ENCODE assay signal across 8 cellular contexts in the genomic region with DNA sequence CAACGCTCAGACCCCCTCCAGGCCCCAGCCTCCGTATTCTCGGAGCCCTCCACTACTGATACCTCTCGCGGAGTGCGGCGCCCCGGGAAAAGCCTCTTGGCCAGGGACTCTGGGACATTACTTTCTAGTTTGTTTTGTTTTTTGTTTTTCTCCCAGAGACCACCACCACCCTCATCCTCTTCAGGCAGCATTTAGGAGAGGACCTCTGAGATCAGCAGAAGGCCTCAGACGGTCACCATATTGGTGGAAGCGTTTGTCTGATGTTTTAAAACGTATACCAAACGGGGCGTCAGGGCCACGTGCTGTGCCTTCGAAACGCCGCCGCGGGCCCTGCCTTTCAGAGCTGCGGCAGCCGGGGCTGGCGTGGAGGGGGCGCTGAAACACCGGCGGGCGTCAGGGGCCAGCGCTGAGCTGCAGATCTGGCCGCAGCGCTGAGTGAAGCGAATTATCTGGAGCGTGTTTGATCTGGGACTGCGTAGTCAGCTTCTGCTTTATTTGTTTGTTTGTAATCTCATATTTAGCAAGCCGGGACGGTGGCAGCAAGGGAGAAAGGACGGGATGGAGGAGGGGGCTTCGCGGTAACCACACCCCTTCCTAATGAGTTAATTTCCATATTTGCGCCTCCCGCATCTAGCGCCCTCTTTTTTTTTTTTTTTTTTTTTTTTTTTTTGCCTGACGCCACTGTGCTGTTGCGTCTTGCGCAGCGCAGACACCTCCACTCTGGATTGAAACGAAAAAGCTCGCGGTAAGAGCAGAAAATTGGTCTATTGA. TPM values are rescaled to one million over a fixed set of nuclear protein-coding genes. Genes with fewer than 3 reads are reported as not detected.
DNase-seq lines count a peak whose midpoint lies in the region; ATAC-seq and TF ChIP-seq lines count a peak whose summit lies in the region.

No MANE protein-coding gene starts in this region.

- H3K36me3 Mint-ChIP-seq in activated naive CD4-positive, alpha-beta T cell treated with anti-CD3 and anti-CD28 coated beads, Interleukin-2, amount 50 U/mL, for 24 hours: peaks cover 11% of the 10 kb centered on the region

- TF ChIP-seq POLR2A in testis (IDR thresholded peaks at IDR 0.05): no peak

- no peak for DNase-seq in activated naive CD4-positive, alpha-beta T cell treated with Interleukin-2 at 50 U/mL for 16 hours
- DNase-seq in amygdala (lab: John Stamatoyannopoulos, UW): peak in 29 of 56 donors; percentile 33 to 74 (median 51)
- no peak for DNase-seq in left lobe of liver (ENCODE audit: low spot score)
- no peak for DNase-seq in tibial artery
- no peak for DNase-seq in effector CD4-positive, alpha-beta T cell
- no peak for DNase-seq in testis

- peaks cover 18% of the 10 kb centered on the region for H3K9me3 Mint-ChIP-seq in activated naive CD4-positive, alpha-beta T cell treated with anti-CD3 and anti-CD28 coated beads, Interleukin-2, amount 50 U/mL, for 24 hours

- H3K27me3 ChIP-seq in tibial artery (peaks cover 0 to 95% of the 10 kb centered on the region in 2 donors), testis (no peaks in the 10 kb centered on the region)

- H3K4me3 ChIP-seq in tibial artery: peak overlapping the region; percentile 11 to 25
- H3K4me3 ChIP-seq in testis: peak overlapping the region in 1 of 2 donors; percentile 0

- TF ChIP-seq CTCF in tibial artery (IDR thresholded peaks at IDR 0.05): no peak
- TF ChIP-seq CTCF in testis (IDR thresholded peaks at IDR 0.05): no peak

- no peaks in the 10 kb centered on the region for H3K9me3 ChIP-seq in tibial artery
- H3K9me3 ChIP-seq in testis: no peaks in the 10 kb centered on the region

- peaks cover 7% of the 10 kb centered on the region for H3K4me1 Mint-ChIP-seq in activated naive CD4-positive, alpha-beta T cell treated with anti-CD3 and anti-CD28 coated beads, Interleukin-2, amount 50 U/mL, for 24 hours

- no peak overlapping the region for H3K27ac ChIP-seq in tibial artery
- no peak overlapping the region for H3K27ac ChIP-seq in testis

- intact Hi-C loops in tibial artery (cut with DNase I; ENCODE audit: low total_unique reads) (no loop called here), testis (cut with DNase I; ENCODE audit: low total_unique reads) (no loop called here)

- peak overlapping the region; percentile 72 for H3K4me3 Mint-ChIP-seq in activated naive CD4-positive, alpha-beta T cell treated with anti-CD3 and anti-CD28 coated beads, Interleukin-2, amount 50 U/mL, for 24 hours

- H3K4me1 ChIP-seq in tibial artery: peaks cover 0 to 24% (median 11%) of the 10 kb centered on the region in 4 donors
- peaks cover 7% of the 10 kb centered on the region for H3K4me1 ChIP-seq in testis

- no peak overlapping the region for H3K27ac Mint-ChIP-seq in activated naive CD4-positive, alpha-beta T cell treated with anti-CD3 and anti-CD28 coated beads, Interleukin-2, amount 50 U/mL, for 24 hours

- H3K36me3 ChIP-seq in tibial artery: no peaks in the 10 kb centered on the region
- no peaks in the 10 kb centered on the region for H3K36me3 ChIP-seq in testis (ENCODE audit: low read depth, missing control alignments)

- ATAC-seq in left lobe of liver (peak; percentile 62), HG03280 (IDR thresholded peaks at IDR 0.05; ENCODE audit: unreplicated experiment) (no peak)

- WGBS in testis, 2 donors: 2 to 4% methylated on average over 45 to 47 of the region's 47 CpGs

- peaks cover 75% of the 10 kb centered on the region for H3K27me3 Mint-ChIP-seq in activated naive CD4-positive, alpha-beta T cell treated with anti-CD3 and anti-CD28 coated beads, Interleukin-2, amount 50 U/mL, for 24 hours

RNA-seq across cellular contexts. Expression of gene SOX2, which starts 14.8 kb away (rescaled TPM):
- total RNA-seq in left lobe of liver (0.23 TPM), testis (1 to 10 TPM; 5.1 to 7.8 TPM)
- polyA plus RNA-seq in testis (ENCODE audit: insufficient read depth, low read depth, low replicate concordance): 7.2 TPM

Comparison
In these comparisons a context has a peak if more than half of its experiments do, and no peak if none do; other contexts are left out.
1. DNase-seq: peak in amygdala (29 of 56); none in activated naive CD4-positive, alpha-beta T cell treated with Interleukin-2 at 50 U/mL for 16 hours (single experiment), left lobe of liver (single experiment), tibial artery (0 of 2), effector CD4-positive, alpha-beta T cell (single experiment) and testis (single experiment).